ENCODE assay signal across 1 cellular context in the genomic region with DNA sequence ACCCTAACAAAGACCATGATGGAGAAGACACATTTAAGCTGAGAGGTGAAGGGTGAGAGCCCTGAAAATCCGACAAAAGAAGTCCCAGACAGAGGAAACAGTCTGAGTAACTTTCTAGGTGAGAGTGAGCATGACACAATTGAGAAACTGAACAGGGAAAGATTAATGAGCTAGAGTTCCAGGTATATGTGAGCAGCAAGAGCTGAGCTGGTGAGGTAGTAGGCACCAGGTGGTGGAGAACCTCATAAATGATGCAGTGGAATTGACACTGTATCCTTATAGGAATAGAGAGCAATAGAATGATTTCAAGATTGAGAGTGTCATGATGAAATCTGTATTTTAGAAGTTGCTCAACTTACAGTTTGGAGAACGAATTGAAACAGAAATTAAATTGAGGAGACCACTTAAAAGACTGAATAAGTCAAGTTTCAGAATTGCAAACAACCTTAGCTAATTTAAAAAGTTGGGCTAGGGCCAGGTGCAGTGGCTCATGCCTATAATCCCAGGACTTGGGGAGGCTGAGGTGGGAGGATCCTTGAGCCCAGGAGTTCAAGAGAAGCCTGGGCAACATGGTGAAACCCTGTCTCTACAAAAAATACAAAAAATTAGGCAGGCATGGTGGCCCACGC.
TF ChIP-seq lines count a peak whose summit lies in the region.

No MANE protein-coding gene starts in this region.

TF ChIP-seq in GM23338, 12 proteins besides CTCF, POLR2A, EP300 and RAD21 (continued from another document):
- TF ChIP-seq STAT1 (IDR thresholded peaks at IDR 0.05; ENCODE audit: unreplicated experiment) (no peak), JUNB (IDR thresholded peaks at IDR 0.05; ENCODE audit: unreplicated experiment) (no peak), ZNF114 (CRISPR knock-in tag; IDR thresholded peaks at IDR 0.05) (no peak), NANOG (IDR thresholded peaks at IDR 0.05; ENCODE audit: borderline replicate concordance) (no peak)
